ENCODE assay signal across 1 cellular context in genomic region chr14:55449116-55449515, GRCh38.
TF ChIP-seq lines count a peak whose summit lies in the region.

No MANE protein-coding gene starts in this region.

TF ChIP-seq in IMR-90, 13 proteins besides CTCF, POLR2A, EP300 and RAD21 (continued from another document):
- TF ChIP-seq SMC3 (IDR thresholded peaks at IDR 0.05; ENCODE audit: low read depth, low read length) (no peak), ELK1 (IDR thresholded peaks at IDR 0.05; ENCODE audit: borderline replicate concordance, low read depth, low read length) (no peak), RFX5 (IDR thresholded peaks at IDR 0.05; ENCODE audit: low read depth, low read length) (no peak), MXI1 (IDR thresholded peaks at IDR 0.05; ENCODE audit: borderline replicate concordance, low read depth, low read length) (no peak), FOS (IDR thresholded peaks at IDR 0.05; ENCODE audit: low read depth, low read length) (no peak), USF2 (IDR thresholded peaks at IDR 0.05; ENCODE audit: low read depth, low read length) (no peak), BHLHE40 (IDR thresholded peaks at IDR 0.05; ENCODE audit: low read depth, low read length) (no peak), NFE2L2 (IDR thresholded peaks at IDR 0.05; ENCODE audit: low read depth, low read length) (no peak)
